8 cellular contexts compared by ENCODE assay signal in the genomic region with DNA sequence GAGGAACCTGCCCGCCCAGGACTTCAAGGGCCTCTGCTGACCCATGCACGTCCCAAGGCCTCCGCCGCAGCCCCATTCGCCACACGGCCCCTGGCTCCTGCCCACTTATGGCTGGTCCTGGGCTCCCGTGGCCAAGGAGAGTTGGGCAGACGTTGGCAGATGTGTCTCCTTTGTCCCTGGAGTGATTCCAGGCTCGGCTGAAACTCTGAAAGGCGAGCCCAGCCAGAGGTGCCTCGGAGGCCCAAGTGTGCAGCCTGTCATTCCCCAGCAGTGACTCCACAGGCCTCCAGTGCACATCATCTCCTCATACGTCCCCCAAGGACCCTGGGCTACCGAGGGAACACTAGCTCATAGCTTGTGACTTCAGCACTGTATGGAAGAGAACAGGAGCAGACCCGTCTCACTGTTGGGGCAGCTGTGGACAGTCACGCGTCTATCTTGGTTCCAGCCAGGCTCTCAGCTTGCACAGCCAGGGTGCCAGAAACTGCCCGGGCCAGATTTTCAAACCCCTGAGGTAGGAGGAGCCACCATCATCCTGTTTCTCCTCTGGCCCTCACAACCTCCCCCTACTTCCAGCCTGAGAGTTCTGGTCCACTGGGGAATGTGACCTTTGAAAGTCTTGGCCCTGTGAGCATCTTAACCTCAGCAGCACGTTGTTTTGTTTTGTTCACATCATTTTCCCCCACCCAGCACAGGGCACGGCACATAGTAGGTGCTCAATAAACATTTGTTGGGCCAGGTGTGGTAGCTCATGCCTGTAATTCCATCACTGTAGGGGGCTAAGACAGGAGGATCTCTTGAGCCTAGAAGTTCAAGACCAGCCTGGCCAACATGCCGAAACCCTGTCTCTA. TPM values are rescaled to one million over a fixed set of nuclear protein-coding genes. Genes with fewer than 3 reads are reported as not detected.
A peak's percentile ranks its signal among the peaks of the same experiment; 100 is the strongest.
DNase-seq lines count a peak whose midpoint lies in the region; ATAC-seq and TF ChIP-seq lines count a peak whose summit lies in the region.

No MANE protein-coding gene starts in this region.

- in situ Hi-C loops in G401 (cut with HindIII; ENCODE audit: low sequenced_read_pairs) = no loop called here

- H3K9me3 ChIP-seq in DND-41 (ENCODE audit: insufficient read depth, low read length, severe bottlenecking) (no peaks in the 10 kb centered on the region), SK-N-MC (ENCODE audit: low read depth, low read length) (no peaks in the 10 kb centered on the region), cardiac muscle cell (ENCODE audit: low read depth) (no peaks in the 10 kb centered on the region), sigmoid colon (no peaks in the 10 kb centered on the region)

- H2AFZ ChIP-seq in DND-41 (ENCODE audit: low read depth, low read length) = no peak overlapping the region

- WGBS in sigmoid colon, 2 donors = 44 to 62% methylated on average over 20 of the region's 20 CpGs

- H3K36me3 ChIP-seq in DND-41 (ENCODE audit: insufficient read depth, low read length) (no peaks in the 10 kb centered on the region), SK-N-MC (ENCODE audit: insufficient read depth, low read length) (no peaks in the 10 kb centered on the region), cardiac muscle cell (no peaks in the 10 kb centered on the region), sigmoid colon (no peaks in the 10 kb centered on the region)

- H3K4me1 ChIP-seq in DND-41 (ENCODE audit: insufficient read depth, low read length) (peaks cover 8% of the 10 kb centered on the region; the same call in 1 of the 2 replicates), cardiac muscle cell (ENCODE audit: low read depth) (peaks cover 16% of the 10 kb centered on the region), sigmoid colon (peaks cover 0 to 59% (median 48%) of the 10 kb centered on the region in 4 donors)

- H3K79me2 ChIP-seq in DND-41 (ENCODE audit: insufficient read depth, low read length) = no peaks in the 10 kb centered on the region

- TF ChIP-seq POLR2A in sigmoid colon (IDR thresholded peaks at IDR 0.05) = no peak

- H3K27ac ChIP-seq in DND-41 (ENCODE audit: low read length) = 0 out of 2 replicates have a peak overlapping the region, but pooled peaks have one; percentile 13
- H3K27ac ChIP-seq in SK-N-MC = peak overlapping the region; percentile 61
- H3K27ac ChIP-seq in cardiac muscle cell = peak overlapping the region; percentile 76
- H3K27ac ChIP-seq in sigmoid colon = peak overlapping the region; percentile 91 to 99 (median 94)

- DNase-seq in DND-41 (no peak), SK-N-MC (ENCODE audit: low read depth, low spot score) (no peak), cardiac muscle cell (ENCODE audit: low read depth in 1 of 2, low spot score in 1 of 2) (peak; percentile 27 to 42), sigmoid colon (peak; percentile 95), NCI-H187 treated with DMSO at 0.1 percent for 48 hours (lab: John Stamatoyannopoulos, UW) (no peak), G401 (ENCODE audit: low spot score) (no peak)
- no peak for DNase-seq in activated naive CD4-positive, alpha-beta T cell treated with anti-CD3 and anti-CD28 coated beads, Interleukin-2, amount 50 U/mL, for 16 hours

- H3K27me3 ChIP-seq in DND-41 (ENCODE audit: insufficient read depth, low read length, poor library complexity) = no peaks in the 10 kb centered on the region
- no peaks in the 10 kb centered on the region for H3K27me3 ChIP-seq in cardiac muscle cell
- H3K27me3 ChIP-seq in sigmoid colon = no peaks in the 10 kb centered on the region

- intact Hi-C loops in sigmoid colon (cut with DNase I) = loop anchor here (1.0 kb wide), 1 partner anchor 43 kb away; no protein-coding TSS in a partner anchor

- TF ChIP-seq EP300 in sigmoid colon (IDR thresholded peaks at IDR 0.05) = peak in 2 of 4 donors; percentile 10 to 54

- H3K9ac ChIP-seq in DND-41 (ENCODE audit: low read depth, low read length) (no peak overlapping the region), SK-N-MC (ENCODE audit: insufficient read length) (peak overlapping the region; percentile 61)

- ATAC-seq in DND-41 (ENCODE audit: insufficient read depth, low read depth) (no peak), HG03442 (IDR thresholded peaks at IDR 0.05; ENCODE audit: unreplicated experiment) (no peak)

- H4K20me1 ChIP-seq in DND-41 (ENCODE audit: insufficient read depth, low read length) = no peaks in the 10 kb centered on the region

- H3K4me2 ChIP-seq in DND-41 (ENCODE audit: insufficient read depth, low read length) = no peak overlapping the region

- TF ChIP-seq CTCF in DND-41 (IDR thresholded peaks at IDR 0.05; ENCODE audit: borderline replicate concordance, extremely low read depth, low read length, poor library complexity, severe bottlenecking) (no peak), cardiac muscle cell (IDR thresholded peaks at IDR 0.05; ENCODE audit: low read depth, low read length) (no peak), sigmoid colon (IDR thresholded peaks at IDR 0.05) (no peak)

- H3K4me3 ChIP-seq in DND-41 (ENCODE audit: low read depth in 1 of 2, low read length in 2 of 2) = no peak overlapping the region
- H3K4me3 ChIP-seq in SK-N-MC = no peak overlapping the region
- H3K4me3 ChIP-seq in cardiac muscle cell = no peak overlapping the region
- H3K4me3 ChIP-seq in sigmoid colon = peak overlapping the region in 3 of 4 donors; percentile 26 to 39 (median 39)

RNA-seq across cellular contexts. Expression of a gene that starts 50.2 kb away (rescaled TPM):
- 143 and 221 TPM in 2 replicates for total RNA-seq in cardiac muscle cell
- polyA plus RNA-seq in cardiac muscle cell = 296 and 352 TPM in 2 replicates
- total RNA-seq in sigmoid colon = 100 to 1,000 TPM; 104 to 203 (median 169) TPM
- 100 to 1,000 TPM; 240 to 344 (median 257) TPM for polyA plus RNA-seq in sigmoid colon
- total RNA-seq in G401 (2014; rRNA removed; shearing (Covaris generic)) = 397 and 405 TPM in 2 replicates

Comparison
In these comparisons a context has a peak if more than half of its experiments do, and no peak if none do; other contexts are left out.
1. DNase-seq: peak in cardiac muscle cell (2 of 2) and sigmoid colon (single experiment); none in DND-41 (single experiment), SK-N-MC (single experiment), NCI-H187 treated with DMSO at 0.1 percent for 48 hours (single experiment), G401 (single experiment) and activated naive CD4-positive, alpha-beta T cell treated with anti-CD3 and anti-CD28 coated beads, Interleukin-2, amount 50 U/mL, for 16 hours (single experiment).
2. H3K27ac ChIP-seq: peak in every context shown above with its lines; median percentile 94 in sigmoid colon; 76 in cardiac muscle cell; 61 in SK-N-MC; 13 in DND-41.
3. H3K4me3 ChIP-seq: peak in sigmoid colon (3 of 4); none in DND-41 (0 of 2), SK-N-MC (single experiment) and cardiac muscle cell (single experiment).